ENCODE assay signal across 18 cellular contexts in the genomic region with DNA sequence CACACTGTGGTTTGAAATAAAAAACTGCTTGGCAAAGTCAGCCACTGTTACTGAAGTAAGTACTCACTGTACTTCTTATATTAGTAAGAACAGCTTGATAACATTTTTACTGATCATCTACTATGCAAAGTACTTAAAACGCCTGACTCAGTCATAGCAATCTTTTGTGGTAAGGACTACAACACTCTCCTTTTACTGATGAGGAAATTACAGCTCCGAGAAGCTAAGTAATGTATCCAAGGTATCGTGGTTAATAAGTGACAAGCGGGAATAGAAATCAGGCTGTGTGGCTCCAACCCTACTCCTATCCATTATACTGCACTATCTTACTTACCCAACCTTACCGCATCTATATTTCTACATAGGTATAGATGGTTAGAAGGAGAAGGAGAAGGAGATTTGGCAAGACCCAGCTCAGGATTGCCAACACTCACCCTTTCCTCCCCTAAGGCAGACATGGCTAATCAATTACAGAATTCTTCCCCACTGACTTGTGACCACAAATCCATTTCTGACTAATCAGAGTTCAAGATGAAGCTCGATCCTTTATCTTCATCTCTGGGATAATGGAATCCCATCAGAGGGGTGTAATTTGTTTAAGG.
DNase-seq lines count a peak whose midpoint lies in the region; ATAC-seq and TF ChIP-seq lines count a peak whose summit lies in the region.
"Had no signal": no experiment of that assay in that cellular context is flagged by ENCODE, and none has a peak within 500 bp of the region (broad histone marks: within the 10 kb centered on the region; RNA-seq: fewer than 3 reads in every experiment).

No MANE protein-coding gene starts in this region.

- WGBS in smooth muscle cell (ENCODE audit: low lambda C conversion rate), result 68% methylated on average over 6 of the region's 6 CpGs

- no peaks in the 10 kb centered on the region for H4K20me1 ChIP-seq in PC-9 (ENCODE audit: insufficient read depth)
- no peaks in the 10 kb centered on the region for H4K20me1 ChIP-seq in smooth muscle cell (ENCODE audit: low read depth)

- no peak overlapping the region for H3K27ac Mint-ChIP-seq in nephron progenitor cell
- H3K27ac Mint-ChIP-seq: activated naive CD4-positive, alpha-beta T cell treated with anti-CD3 and anti-CD28 coated beads for 36 hours; nephron had no signal

- H3K9me2 ChIP-seq in PC-9 (ENCODE audit: insufficient read depth), result no peaks in the 10 kb centered on the region

- TF ChIP-seq CTCF in PC-9 (conservative IDR thresholded peaks at IDR 0.05) (no peak), cardiac fibroblast (IDR thresholded peaks at IDR 0.05; ENCODE audit: low read depth, low read length) (no peak), smooth muscle cell (IDR thresholded peaks at IDR 0.05; ENCODE audit: borderline replicate concordance, insufficient read depth, poor library complexity, severe bottlenecking) (no peak), nephron progenitor cell (IDR thresholded peaks at IDR 0.05) (no peak)

- H3K27me3 ChIP-seq in PC-9 (ENCODE audit: insufficient read depth, low read depth) (no peaks in the 10 kb centered on the region), smooth muscle cell (ENCODE audit: low read depth) (no peaks in the 10 kb centered on the region)
- H3K27me3 ChIP-seq: cardiac muscle cell had no signal

- H3K9me3 ChIP-seq in PC-9 (ENCODE audit: insufficient read depth, low read depth) (no peaks in the 10 kb centered on the region), smooth muscle cell (replicated peaks; ENCODE audit: low read depth) (no peaks in the 10 kb centered on the region)

- H3K4me3 Mint-ChIP-seq in nephron progenitor cell, result no peak overlapping the region
- H3K4me3 Mint-ChIP-seq: activated naive CD4-positive, alpha-beta T cell treated with anti-CD3 and anti-CD28 coated beads for 36 hours; nephron had no signal

- intact Hi-C loops in PC-9 (cut with micrococcal nuclease; ENCODE audit: unreplicated experiment), result loop anchor here (1.0 to 2.0 kb wide), 3 partner anchors 18 to 139 kb away; no protein-coding TSS in a partner anchor

- POLR2A ChIA-PET in PC-9 (lab: Charles Lee; ENCODE audit: unreplicated experiment), result no interaction called here

- H3K27ac ChIP-seq in PC-9 (peak overlapping the region; percentile 48), smooth muscle cell (ENCODE audit: low read depth) (no peak overlapping the region)
- H3K27ac ChIP-seq: cardiac muscle cell had no signal

- H3K79me2 ChIP-seq in PC-9 (ENCODE audit: low read depth), result no peaks in the 10 kb centered on the region
- H3K79me2 ChIP-seq in smooth muscle cell (ENCODE audit: low read depth), result no peaks in the 10 kb centered on the region

- peaks cover 9% of the 10 kb centered on the region for H3F3A ChIP-seq in PC-9 (ENCODE audit: insufficient read depth, low read depth)
- H3F3A ChIP-seq in smooth muscle cell (ENCODE audit: low read depth), result no peaks in the 10 kb centered on the region

- H3K36me3 ChIP-seq in PC-9 (ENCODE audit: low read depth) (no peaks in the 10 kb centered on the region), smooth muscle cell (ENCODE audit: low read depth) (no peaks in the 10 kb centered on the region)
- H3K36me3 ChIP-seq: cardiac muscle cell had no signal

- H3K4me1 Mint-ChIP-seq in nephron progenitor cell, result peaks cover 10% of the 10 kb centered on the region

- H2AFZ ChIP-seq in PC-9, result no peak overlapping the region
- no peak overlapping the region for H2AFZ ChIP-seq in smooth muscle cell (ENCODE audit: low read depth)

- H3K4me2 ChIP-seq in PC-9 (peak overlapping the region; percentile 62), smooth muscle cell (no peak overlapping the region)

- H3K9me3 Mint-ChIP-seq in nephron progenitor cell, result no peaks in the 10 kb centered on the region
- H3K9me3 Mint-ChIP-seq: activated naive CD4-positive, alpha-beta T cell treated with anti-CD3 and anti-CD28 coated beads for 36 hours; nephron had no signal

- H3K4me3 ChIP-seq in PC-9, result no peak overlapping the region
- H3K4me3 ChIP-seq in cardiac fibroblast (replicated peaks in 1 of 2; ENCODE audit: low read depth in 2 of 2, low read length in 2 of 2), result no peak overlapping the region
- no peak overlapping the region for H3K4me3 ChIP-seq in smooth muscle cell
- H3K4me3 ChIP-seq: cardiac muscle cell had no signal

- ATAC-seq in HG03045 (IDR thresholded peaks at IDR 0.05; ENCODE audit: unreplicated experiment) (no peak), GM18870 (IDR thresholded peaks at IDR 0.05; ENCODE audit: unreplicated experiment) (no peak)

- H3K36me3 Mint-ChIP-seq in nephron progenitor cell (ENCODE audit: low read depth), result no peaks in the 10 kb centered on the region

- DNase-seq in Daoy (ENCODE audit: low read depth) (peak; percentile 54), PC-9 (peak in 1 of 2 experiments; percentile 60), cardiac fibroblast (ENCODE audit: low read depth in 2 of 2) (peak; percentile 16 to 40), myocyte (ENCODE audit: low read depth) (peak; percentile 14), smooth muscle cell (lab: John Stamatoyannopoulos, UW; ENCODE audit: unreplicated experiment) (no peak), nephron progenitor cell (no peak)
- DNase-seq: activated CD4-positive, alpha-beta T cell treated with anti-CD3 and anti-CD28 coated beads for 4 hours; activated CD8-positive, alpha-beta memory T cell treated with anti-CD3 and anti-CD28 coated beads, Interleukin-2, amount 50 U/mL, for 48 hours; activated naive CD4-positive, alpha-beta T cell treated with anti-CD3 and anti-CD28 coated beads for 36 hours; effector CD8-positive, alpha-beta T cell; HCEC 1CT; MV-4-11; NK-92 treated with Interleukin-12 subunit alpha and Interleukin-12 subunit beta, amount 100 ng/mL, for 24 hours; SHP77 had no signal

- no peaks in the 10 kb centered on the region for H3K27me3 Mint-ChIP-seq in nephron progenitor cell (ENCODE audit: low read depth, poor library complexity)

- H3K9ac ChIP-seq in smooth muscle cell (ENCODE audit: low read depth), result no peak overlapping the region

- CTCF ChIA-PET in PC-9 (lab: Charles Lee), result interaction anchor here (1.5 to 1.8 kb wide), 2 partner anchors 103 to 142 kb away, joined by 3 to 11 read pairs; no protein-coding TSS in a partner anchor

- H3K4me1 ChIP-seq in PC-9 (replicated peaks; ENCODE audit: insufficient read depth), result peaks cover 29% of the 10 kb centered on the region
- H3K4me1 ChIP-seq in smooth muscle cell (ENCODE audit: low read depth), result no peaks in the 10 kb centered on the region

- no TSS peak for BruUV-seq in PC-9 (replicated peaks; lab: Mats Ljungman, UMichigan)

Comparison
In these comparisons a context has a peak if more than half of its experiments do, and no peak if none do; other contexts are left out.
1. DNase-seq: peak in Daoy (single experiment), cardiac fibroblast (2 of 2) and myocyte (single experiment); none in smooth muscle cell (single experiment) and nephron progenitor cell (single experiment).